8 cellular contexts compared by ENCODE assay signal in the genomic region with DNA sequence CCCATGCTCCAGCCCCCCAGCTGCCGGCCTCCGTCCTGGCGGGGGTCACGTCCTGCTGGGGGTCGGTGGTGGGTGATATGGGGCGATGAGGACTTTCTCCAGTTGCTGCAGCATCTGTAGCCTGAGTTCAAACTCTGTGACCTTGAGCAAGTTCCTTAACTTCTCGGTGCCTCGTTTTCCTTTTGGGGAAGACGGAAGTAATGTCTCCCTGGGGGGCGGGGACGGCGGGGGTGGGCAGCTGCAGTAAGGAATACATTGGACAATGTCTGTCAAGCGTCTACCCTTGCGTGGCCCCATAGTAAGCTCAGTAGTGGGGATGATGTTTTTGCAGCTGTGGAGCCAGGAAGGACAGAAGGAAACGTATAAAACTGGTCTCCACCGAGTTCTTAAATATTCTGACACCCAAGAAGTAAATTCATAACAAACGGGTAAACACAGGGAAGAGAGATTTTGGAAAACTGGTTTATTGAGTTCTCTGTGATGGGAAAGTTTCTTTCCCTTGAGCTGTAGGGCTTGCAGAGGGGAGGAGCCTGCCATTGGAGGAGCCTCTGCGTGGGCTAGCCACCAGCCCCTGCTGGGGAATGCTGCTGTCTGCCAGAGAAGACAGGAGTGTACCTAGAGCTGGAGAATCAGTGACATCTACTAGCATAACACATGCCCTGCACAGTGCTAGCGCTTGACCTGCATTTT. TPM values are rescaled to one million over a fixed set of nuclear protein-coding genes. Genes with fewer than 3 reads are reported as not detected.
DNase-seq lines count a peak whose midpoint lies in the region; ATAC-seq and TF ChIP-seq lines count a peak whose summit lies in the region.

No MANE protein-coding gene starts in this region.

- no peaks in the 10 kb centered on the region for H3K9me3 ChIP-seq in gastrocnemius medialis

- H3K4me3 ChIP-seq in fibroblast of mammary gland (ENCODE audit: control insufficient read depth, low read depth, low read length) (peak overlapping the region; percentile 50), gastrocnemius medialis (peak overlapping the region; percentile 72 to 93 (median 80))

- DNase-seq in DMS153 treated with DMSO at 0.1 percent for 48 hours (lab: John Stamatoyannopoulos, UW; ENCODE audit: unreplicated experiment) (peak; percentile 24), DMS153 (lab: John Stamatoyannopoulos, UW) (no peak), SHP77 treated with DMSO at 0.1 percent for 48 hours (lab: John Stamatoyannopoulos, UW) (peak; percentile 19), fibroblast of mammary gland (ENCODE audit: low read depth) (no peak), gastrocnemius medialis (no peak), activated gamma-delta T cell (lab: John Stamatoyannopoulos, UW) (no peak)
- no peak for DNase-seq in activated CD8-positive, alpha-beta memory T cell treated with anti-CD3 and anti-CD28 coated beads for 24 hours

- no peaks in the 10 kb centered on the region for H3K36me3 ChIP-seq in gastrocnemius medialis

- H3K27me3 ChIP-seq in gastrocnemius medialis, result no peaks in the 10 kb centered on the region

- H3K4me1 ChIP-seq in gastrocnemius medialis, result peaks cover 29 to 40% of the 10 kb centered on the region in 2 donors

- TF ChIP-seq POLR2A in gastrocnemius medialis (IDR thresholded peaks at IDR 0.05), result no peak

- TF ChIP-seq CTCF in fibroblast of mammary gland (conservative IDR thresholded peaks at IDR 0.05; ENCODE audit: control insufficient read depth, insufficient read depth, low read depth, low read length) (no peak), gastrocnemius medialis (IDR thresholded peaks at IDR 0.05 in 4 of 5, conservative IDR thresholded peaks at IDR 0.05 in 1 of 5) (no peak)

- in situ Hi-C loops in gastrocnemius medialis (cut with MboI; ENCODE audit: low sequenced_read_pairs in 4 of 4), result loop anchor here in 3 of 4 donors (25.0 kb wide), 3 partner anchors 128 to 1422 kb away; a partner anchor contains a TSS

- peak overlapping the region; percentile 87 to 95 (median 94) for H3K27ac ChIP-seq in gastrocnemius medialis

- no peak for ATAC-seq in gastrocnemius medialis
- no peak for ATAC-seq in GM21717 (IDR thresholded peaks at IDR 0.05; ENCODE audit: unreplicated experiment)

- intact Hi-C loops in gastrocnemius medialis (cut with DNase I; ENCODE audit: low total_unique reads), result no loop called here

RNA-seq across cellular contexts. Expression of a gene that starts 1.0 kb away (rescaled TPM):
- total RNA-seq in gastrocnemius medialis, result 10 to 100 TPM; 11.4 to 84.6 (median 11.8) TPM

RNA-seq across cellular contexts. Expression of a gene that starts 23.0 kb away (rescaled TPM):
- total RNA-seq in gastrocnemius medialis, result 1 to 10 TPM in 1 of 4 donors, under 1 TPM in 1, not detected in 2; 0.20 to 3.0 TPM

Comparison
In these comparisons a context has a peak if more than half of its experiments do, and no peak if none do; other contexts are left out.
1. DNase-seq: peak in DMS153 treated with DMSO at 0.1 percent for 48 hours (single experiment) and SHP77 treated with DMSO at 0.1 percent for 48 hours (single experiment); none in DMS153 (single experiment), fibroblast of mammary gland (single experiment), gastrocnemius medialis (0 of 2), activated gamma-delta T cell (single experiment) and activated CD8-positive, alpha-beta memory T cell treated with anti-CD3 and anti-CD28 coated beads for 24 hours (single experiment).